ENCODE assay signal across 1 cellular context in the genomic region with DNA sequence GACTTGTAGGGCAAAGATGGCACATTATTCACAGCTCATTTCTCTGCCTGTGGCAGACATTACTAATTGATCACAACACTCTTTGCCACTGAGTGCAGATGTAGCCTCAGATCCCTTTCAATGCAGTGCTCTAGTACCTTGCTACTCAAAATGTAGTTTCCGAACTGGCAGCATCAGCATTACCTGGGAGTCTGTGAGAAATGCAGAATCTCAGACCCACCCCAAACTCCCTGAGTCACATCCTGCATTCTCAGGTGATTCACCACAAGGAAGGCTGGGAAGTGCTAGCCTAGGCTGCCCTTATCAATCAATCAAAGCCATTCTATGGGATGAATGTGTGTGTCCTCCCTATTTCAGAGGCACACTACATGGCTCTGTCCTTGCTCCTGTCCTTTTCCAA.
TF ChIP-seq lines count a peak whose summit lies in the region.

No MANE protein-coding gene starts in this region.

TF ChIP-seq in IMR-90, 13 proteins besides CTCF, POLR2A, EP300 and RAD21:
- TF ChIP-seq NFE2L2 (IDR thresholded peaks at IDR 0.05; ENCODE audit: low read depth, low read length) (no peak), MAFK (IDR thresholded peaks at IDR 0.05; ENCODE audit: low read depth, low read length) (no peak; the same call in 1 of the 2 replicates), SMC3 (IDR thresholded peaks at IDR 0.05; ENCODE audit: low read depth, low read length) (no peak), MAZ (IDR thresholded peaks at IDR 0.05; ENCODE audit: borderline replicate concordance, low read depth, low read length) (no peak), RFX5 (IDR thresholded peaks at IDR 0.05; ENCODE audit: low read depth, low read length) (no peak), CHD1 (IDR thresholded peaks at IDR 0.05; ENCODE audit: low read depth, low read length) (no peak), MXI1 (IDR thresholded peaks at IDR 0.05; ENCODE audit: borderline replicate concordance, low read depth, low read length) (no peak), RCOR1 (IDR thresholded peaks at IDR 0.05; ENCODE audit: insufficient replicate concordance, low read length) (no peak), CEBPB (IDR thresholded peaks at IDR 0.05; ENCODE audit: low read depth, low read length) (no peak), BHLHE40 (IDR thresholded peaks at IDR 0.05; ENCODE audit: low read depth, low read length) (no peak), FOS (IDR thresholded peaks at IDR 0.05; ENCODE audit: low read depth, low read length) (no peak)
- TF ChIP-seq, protein P1, sequence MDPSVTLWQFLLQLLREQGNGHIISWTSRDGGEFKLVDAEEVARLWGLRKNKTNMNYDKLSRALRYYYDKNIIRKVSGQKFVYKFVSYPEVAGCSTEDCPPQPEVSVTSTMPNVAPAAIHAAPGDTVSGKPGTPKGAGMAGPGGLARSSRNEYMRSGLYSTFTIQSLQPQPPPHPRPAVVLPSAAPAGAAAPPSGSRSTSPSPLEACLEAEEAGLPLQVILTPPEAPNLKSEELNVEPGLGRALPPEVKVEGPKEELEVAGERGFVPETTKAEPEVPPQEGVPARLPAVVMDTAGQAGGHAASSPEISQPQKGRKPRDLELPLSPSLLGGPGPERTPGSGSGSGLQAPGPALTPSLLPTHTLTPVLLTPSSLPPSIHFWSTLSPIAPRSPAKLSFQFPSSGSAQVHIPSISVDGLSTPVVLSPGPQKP (IDR thresholded peaks at IDR 0.05; ENCODE audit: borderline replicate concordance, low read depth, low read length), result no peak
- TF ChIP-seq, protein P2, sequence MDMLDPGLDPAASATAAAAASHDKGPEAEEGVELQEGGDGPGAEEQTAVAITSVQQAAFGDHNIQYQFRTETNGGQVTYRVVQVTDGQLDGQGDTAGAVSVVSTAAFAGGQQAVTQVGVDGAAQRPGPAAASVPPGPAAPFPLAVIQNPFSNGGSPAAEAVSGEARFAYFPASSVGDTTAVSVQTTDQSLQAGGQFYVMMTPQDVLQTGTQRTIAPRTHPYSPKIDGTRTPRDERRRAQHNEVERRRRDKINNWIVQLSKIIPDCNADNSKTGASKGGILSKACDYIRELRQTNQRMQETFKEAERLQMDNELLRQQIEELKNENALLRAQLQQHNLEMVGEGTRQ (IDR thresholded peaks at IDR 0.05; ENCODE audit: low read depth, low read length), result no peak
TF ChIP-seq in IMR-90: peak in this region for 0.
